In genomic region chr6:43729537-43729936, GRCh38 we compare ENCODE assay signal across 14 cellular contexts. TPM values are rescaled to one million over a fixed set of nuclear protein-coding genes. Genes with fewer than 3 reads are reported as not detected.
DNase-seq lines count a peak whose midpoint lies in the region; ATAC-seq and TF ChIP-seq lines count a peak whose summit lies in the region.
"Had no signal": no experiment of that assay in that cellular context is flagged by ENCODE, and none has a peak within 500 bp of the region (broad histone marks: within the 10 kb centered on the region; RNA-seq: fewer than 3 reads in every experiment).

No MANE protein-coding gene starts in this region.

- H3K4me1 ChIP-seq in colonic mucosa, result peaks cover 8% of the 10 kb centered on the region
- H3K4me1 ChIP-seq in mucosa of descending colon (ENCODE audit: low read depth), result peaks cover 19% of the 10 kb centered on the region
- peaks cover 15% of the 10 kb centered on the region for H3K4me1 ChIP-seq in suprapubic skin
- peaks cover 17 to 32% (median 20%) of the 10 kb centered on the region in 3 donors for H3K4me1 ChIP-seq in esophagus squamous epithelium
- H3K4me1 ChIP-seq: HAP-1 had no signal

- TF ChIP-seq CTCF in WERI-Rb-1 (IDR thresholded peaks at IDR 0.05; ENCODE audit: low read depth, low read length) (no peak), colonic mucosa (IDR thresholded peaks at IDR 0.05) (no peak), mucosa of descending colon (IDR thresholded peaks at IDR 0.05) (no peak), suprapubic skin (IDR thresholded peaks at IDR 0.05) (no peak), esophagus squamous epithelium (IDR thresholded peaks at IDR 0.05) (no peak)

- H3K36me3 ChIP-seq in WERI-Rb-1 (no peaks in the 10 kb centered on the region), colonic mucosa (no peaks in the 10 kb centered on the region), mucosa of descending colon (ENCODE audit: low read depth) (no peaks in the 10 kb centered on the region), suprapubic skin (no peaks in the 10 kb centered on the region), esophagus squamous epithelium (no peaks in the 10 kb centered on the region)
- H3K36me3 ChIP-seq: HAP-1 had no signal

- no peak for TF ChIP-seq EP300 in suprapubic skin (IDR thresholded peaks at IDR 0.05)

- WGBS in suprapubic skin, result 55% methylated on average over 6 of the region's 6 CpGs
- WGBS in esophagus squamous epithelium, 2 donors, result 87 to 92% methylated on average over 6 of the region's 6 CpGs

- H3K4me3 ChIP-seq in WERI-Rb-1 (ENCODE audit: low read depth, low read length) (no peak overlapping the region), colonic mucosa (no peak overlapping the region), mucosa of descending colon (no peak overlapping the region), suprapubic skin (no peak overlapping the region), esophagus squamous epithelium (no peak overlapping the region)
- H3K4me3 ChIP-seq: A549, HAP-1 had no signal

- DNase-seq in WERI-Rb-1 (peak; percentile 3), colonic mucosa (peak; percentile 71), mucosa of descending colon (peak in 2 of 3 donors; percentile 66 to 69), suprapubic skin (ENCODE audit: low spot score in 2 of 2) (peak; percentile 9 to 46), esophagus squamous epithelium (lab: John Stamatoyannopoulos, UW) (no peak)
- DNase-seq in activated CD8-positive, alpha-beta memory T cell treated with anti-CD3 and anti-CD28 coated beads, Interleukin-2, amount 50 U/mL, for 48 hours, result no peak
- DNase-seq: CD8-positive, alpha-beta T cell; COR-L47; DMS153; GF-D8; IMR-90 had no signal

- H3K9ac ChIP-seq in colonic mucosa (ENCODE audit: low read depth in 2 of 2, low read length in 2 of 2), result no peak overlapping the region

- H3K9me3 ChIP-seq in WERI-Rb-1 (ENCODE audit: severe bottlenecking) (peaks cover 12% of the 10 kb centered on the region), colonic mucosa (no peaks in the 10 kb centered on the region), mucosa of descending colon (peaks cover 8% of the 10 kb centered on the region), suprapubic skin (peaks cover 7% of the 10 kb centered on the region), esophagus squamous epithelium (peaks cover 0 to 20% (median 9%) of the 10 kb centered on the region in 3 donors)

- TF ChIP-seq POLR2A in suprapubic skin (IDR thresholded peaks at IDR 0.05) (no peak), esophagus squamous epithelium (IDR thresholded peaks at IDR 0.05) (no peak)

- no peaks in the 10 kb centered on the region for H3K27me3 ChIP-seq in WERI-Rb-1 (ENCODE audit: insufficient read depth, low read depth, severe bottlenecking)
- H3K27me3 ChIP-seq in colonic mucosa, result no peaks in the 10 kb centered on the region
- no peaks in the 10 kb centered on the region for H3K27me3 ChIP-seq in suprapubic skin
- no peaks in the 10 kb centered on the region for H3K27me3 ChIP-seq in esophagus squamous epithelium

- peak; percentile 58 for ATAC-seq in mucosa of descending colon
- ATAC-seq in HG02884 (IDR thresholded peaks at IDR 0.05; ENCODE audit: unreplicated experiment), result no peak
- ATAC-seq: A549; CD8-positive, alpha-beta T cell had no signal

- H3K27ac ChIP-seq in WERI-Rb-1, result no peak overlapping the region
- H3K27ac ChIP-seq in colonic mucosa, result no peak overlapping the region
- no peak overlapping the region for H3K27ac ChIP-seq in suprapubic skin
- H3K27ac ChIP-seq in esophagus squamous epithelium, result no peak overlapping the region
- H3K27ac ChIP-seq: A549 had no signal

- intact Hi-C loops in colonic mucosa (cut with DNase I) (no loop called here), mucosa of descending colon (cut with DNase I, micrococcal nuclease) (no loop called here), esophagus squamous epithelium (cut with DNase I) (no loop called here)

RNA-seq across cellular contexts. Expression of gene VEGFA, which starts 40.5 kb away (rescaled TPM):
- total RNA-seq in colonic mucosa, result 100 to 1,000 TPM; 113 to 216 TPM
- 100 to 1,000 TPM in 1 of 3 donors, 10 to 100 TPM in 2; 89.4 to 165 (median 94.7) TPM for total RNA-seq in mucosa of descending colon
- 100 to 1,000 TPM in 1 of 4 donors, 10 to 100 TPM in 3; 25.4 to 147 (median 43.6) TPM for total RNA-seq in suprapubic skin
- total RNA-seq in esophagus squamous epithelium, result 100 to 1,000 TPM in 2 of 4 donors, 10 to 100 TPM in 2; 28.0 to 107 (median 80.8) TPM

RNA-seq across cellular contexts. Expression of gene MRPS18A, which starts 41.9 kb away (rescaled TPM):
- total RNA-seq in colonic mucosa, result 100 to 1,000 TPM in 1 of 2 donors, 10 to 100 TPM in 1; 83.6 to 120 TPM
- 10 to 100 TPM; 36.9 to 65.7 (median 61.9) TPM for total RNA-seq in mucosa of descending colon
- total RNA-seq in suprapubic skin, result 10 to 100 TPM; 43.6 to 59.0 (median 48.6) TPM
- 10 to 100 TPM; 43.7 to 57.4 (median 51.4) TPM for total RNA-seq in esophagus squamous epithelium

Comparison
In these comparisons a context has a peak if more than half of its experiments do, and no peak if none do; other contexts are left out.
1. DNase-seq: peak in WERI-Rb-1 (single experiment), colonic mucosa (single experiment), mucosa of descending colon (2 of 3) and suprapubic skin (2 of 2); none in activated CD8-positive, alpha-beta memory T cell treated with anti-CD3 and anti-CD28 coated beads, Interleukin-2, amount 50 U/mL, for 48 hours (single experiment) and esophagus squamous epithelium (single experiment).